In genomic region chr1:68255301-68255700, GRCh38 we compare ENCODE assay signal across 18 cellular contexts. TPM values are rescaled to one million over a fixed set of nuclear protein-coding genes. Genes with fewer than 3 reads are reported as not detected.
DNase-seq lines count a peak whose midpoint lies in the region; ATAC-seq, FAIRE-seq and TF ChIP-seq lines count a peak whose summit lies in the region.
"Had no signal": no experiment of that assay in that cellular context is flagged by ENCODE, and none has a peak within 500 bp of the region (broad histone marks: within the 10 kb centered on the region; RNA-seq: fewer than 3 reads in every experiment).

No MANE protein-coding gene starts in this region.

- in situ Hi-C loops in HepG2 (cut with HindIII; ENCODE audit: extremely low pct_ligation_motif_present, low pct_unique_long_range_greater_than_20kb), result no loop called here

- POLR2A ChIA-PET in HepG2 (lab: Yijun Ruan, JAX), result no interaction called here

- H3K79me2 ChIP-seq in HepG2 (ENCODE audit: insufficient read depth, low read length), result no peaks in the 10 kb centered on the region

- TF ChIP-seq POLR2A in HepG2 (IDR thresholded peaks at IDR 0.05; ENCODE audit: insufficient read depth in 1 of 2, low read depth in 2 of 2, low read length in 2 of 2) (no peak), right lobe of liver (IDR thresholded peaks at IDR 0.05) (no peak)

- H3K27ac ChIP-seq in HepG2 (ENCODE audit: extremely low read length, insufficient read depth, low read length) (no peak overlapping the region), right lobe of liver (no peak overlapping the region), left ventricle myocardium inferior (replicated peaks) (no peak overlapping the region)

- no peak overlapping the region for H3K4me3 ChIP-seq in HepG2 (replicated peaks in 1 of 3; ENCODE audit: insufficient read depth in 1 of 3, low read depth in 2 of 3, low read length in 3 of 3)
- no peak overlapping the region for H3K4me3 ChIP-seq in right lobe of liver
- no peak overlapping the region for H3K4me3 ChIP-seq in left ventricle myocardium inferior

- TF ChIP-seq RAD21 in HepG2 (CRISPR knock-in tag; IDR thresholded peaks at IDR 0.05), result no peak

- no peak overlapping the region for H3K9ac ChIP-seq in HepG2 (ENCODE audit: insufficient read depth, low read depth, low read length)

- H3K9me3 ChIP-seq in HepG2 (ENCODE audit: low read length) (no peaks in the 10 kb centered on the region), right lobe of liver (no peaks in the 10 kb centered on the region), left ventricle myocardium inferior (replicated peaks) (peaks cover 17% of the 10 kb centered on the region)

- no TSS peak for BruUV-seq in HepG2 (replicated peaks; lab: Mats Ljungman, UMichigan)

- TF ChIP-seq EP300 in HepG2 (IDR thresholded peaks at IDR 0.05; ENCODE audit: low read depth in 2 of 2, low read length in 2 of 2) (no peak), HepG2 (CRISPR knock-in tag; IDR thresholded peaks at IDR 0.05; ENCODE audit: borderline replicate concordance) (no peak)

- no peaks in the 10 kb centered on the region for H3K36me3 ChIP-seq in HepG2 (replicated peaks in 1 of 2; ENCODE audit: control insufficient read depth in 1 of 2, insufficient read depth in 2 of 2, low read length in 2 of 2)
- no peaks in the 10 kb centered on the region for H3K36me3 ChIP-seq in right lobe of liver
- no peaks in the 10 kb centered on the region for H3K36me3 ChIP-seq in left ventricle myocardium inferior

- CTCF ChIA-PET in HepG2 (lab: Yijun Ruan, JAX; ENCODE audit: low intra/inter-chr PET ratio, low total read pairs), result no interaction called here

- intact Hi-C loops in HepG2 (cut with micrococcal nuclease; ENCODE audit: unreplicated experiment), result no loop called here
- intact Hi-C loops in right lobe of liver (cut with DNase I), result no loop called here
- intact Hi-C loops in left ventricle myocardium inferior (cut with micrococcal nuclease), result no loop called here

- no peaks in the 10 kb centered on the region for H3K4me1 ChIP-seq in HepG2 (ENCODE audit: insufficient read depth, low read length)
- H3K4me1 ChIP-seq in right lobe of liver, result no peaks in the 10 kb centered on the region
- no peaks in the 10 kb centered on the region for H3K4me1 ChIP-seq in left ventricle myocardium inferior

- no peak for FAIRE-seq in HepG2 (lab: Jason Lieb, UNC)
- FAIRE-seq: GM12891, HTR-8/SVneo had no signal

- ATAC-seq in HepG2 (no peak), right lobe of liver (no peak)
- ATAC-seq: HCT116 had no signal

- no peaks in the 10 kb centered on the region; a peak in 1 of 5 replicates for H3K27me3 ChIP-seq in HepG2 (ENCODE audit: control insufficient read depth in 1 of 2, insufficient read depth in 2 of 2, low read length in 2 of 2)
- H3K27me3 ChIP-seq in right lobe of liver, result no peaks in the 10 kb centered on the region
- H3K27me3 ChIP-seq in left ventricle myocardium inferior (ENCODE audit: low read depth), result no peaks in the 10 kb centered on the region

- no peak overlapping the region for H2AFZ ChIP-seq in HepG2 (ENCODE audit: low read length)

- DNase-seq in HepG2 (ENCODE audit: low spot score), result no peak
- DNase-seq in right lobe of liver, result no peak
- peak; percentile 53 for DNase-seq in SKM-1 treated with dmso at 0.1 percent for 144 hours (lab: John Stamatoyannopoulos, UW; ENCODE audit: unreplicated experiment)
- DNase-seq in fibroblast of peridontal ligament (ENCODE audit: extremely low read depth), result peak; percentile 33
- DNase-seq in NCI-H1930 (lab: John Stamatoyannopoulos, UW), result no peak
- DNase-seq in left ventricle myocardium inferior, result no peak
- DNase-seq in kidney tubule cell (ENCODE audit: low spot score), result no peak
- no peak for DNase-seq in NCI-H146 (lab: John Stamatoyannopoulos, UW)
- DNase-seq: 8988T, C1 segment of cervical spinal cord, KBM-7, NCI-H2029 treated with DMSO at 0.1 percent for 48 hours, NCI-H510A, NCI-H82, RPMI8226 had no signal

- no peak for TF ChIP-seq CTCF in HepG2 (CRISPR knock-in tag; IDR thresholded peaks at IDR 0.05)
- TF ChIP-seq CTCF in right lobe of liver (IDR thresholded peaks at IDR 0.05), result no peak
- TF ChIP-seq CTCF in left ventricle myocardium inferior (IDR thresholded peaks at IDR 0.05; ENCODE audit: borderline replicate concordance), result no peak

- 2% methylated on average over 3 of the region's 3 CpGs for WGBS in HepG2 (ENCODE audit: low lambda C conversion rate)
- 65% methylated on average over 3 of the region's 3 CpGs for WGBS in right lobe of liver (ENCODE audit: insufficient coverage, low coverage, low lambda C conversion rate, missing lambda C conversion rate)

- H4K20me1 ChIP-seq in HepG2 (ENCODE audit: insufficient read depth, low read length), result no peaks in the 10 kb centered on the region

- H3K4me2 ChIP-seq in HepG2 (ENCODE audit: low read depth, low read length), result no peak overlapping the region

TF ChIP-seq in HepG2, 621 proteins besides CTCF, POLR2A, EP300 and RAD21:
- TF ChIP-seq NR2F2 (IDR thresholded peaks at IDR 0.05; ENCODE audit: borderline replicate concordance, low read depth) (no peak), CEBPB (IDR thresholded peaks at IDR 0.05; ENCODE audit: borderline replicate concordance, low read depth, low read length) (peak; percentile 35)

RNA-seq across cellular contexts. Expression of gene WLS, which starts 23.0 kb away (rescaled TPM):
- total RNA-seq in HepG2 (2016; rRNA removed; fragmentation: Illumina TruSeq; extraction: Trizol) (not detected in 2 replicates), right lobe of liver (10 to 100 TPM in 5 of 6 experiments, 1 to 10 TPM in 1; 9.3 to 36.0 (median 25.8) TPM), left ventricle myocardium inferior (113 TPM)
- total RNA-seq in HepG2 (2016; cell fraction: cytosol; rRNA removed; fragmentation: Illumina TruSeq; extraction: Trizol; ENCODE audit: low read depth), result not detected in 2 replicates
- not detected in 2 replicates for total RNA-seq in HepG2 (2016; cell fraction: insoluble cytoplasmic fraction; rRNA removed; fragmentation: Illumina TruSeq; extraction: Trizol)
- not detected in 2 replicates for total RNA-seq in HepG2 (2016; cell fraction: membrane; rRNA removed; fragmentation: Illumina TruSeq; extraction: Trizol)
- total RNA-seq in HepG2 (2016; cell fraction: nucleus; rRNA removed; fragmentation: Illumina TruSeq; extraction: Trizol), result not detected in 2 replicates
- 0.20 TPM in 1 of 2 replicates, not detected in the other for polyA plus RNA-seq in HepG2 (2011; rRNA removed)
- 0.08 TPM in 1 of 2 replicates, not detected in the other for polyA plus RNA-seq in HepG2 (2011; cell fraction: cytosol; rRNA removed)
- not detected in 2 replicates for polyA plus RNA-seq in HepG2 (2011; cell fraction: nucleus; rRNA removed)
- 0.05 TPM in 1 of 2 replicates, not detected in the other for polyA plus RNA-seq in HepG2 (2012)
- not detected in 2 replicates for polyA plus RNA-seq in HepG2 (2016; cell fraction: cytosol; fragmentation: Illumina TruSeq; extraction: Trizol; ENCODE audit: low read depth)
- polyA plus RNA-seq in HepG2 (2016; cell fraction: insoluble cytoplasmic fraction; fragmentation: Illumina TruSeq; extraction: Trizol; ENCODE audit: low read depth), result not detected in 2 replicates
- not detected in 2 replicates for polyA plus RNA-seq in HepG2 (2016; cell fraction: membrane; fragmentation: Illumina TruSeq; extraction: Trizol; ENCODE audit: low read depth)
- polyA plus RNA-seq in HepG2 (2016; cell fraction: nucleus; fragmentation: Illumina TruSeq; extraction: Trizol; ENCODE audit: insufficient read depth, low read depth), result not detected in 2 replicates
- polyA minus RNA-seq in HepG2 (2011; rRNA and poly(A)+ RNA removed; ENCODE audit: low replicate concordance), result 99.6 TPM in 1 of 2 replicates, not detected in the other
- polyA minus RNA-seq in HepG2 (2011; cell fraction: cytosol; rRNA and poly(A)+ RNA removed), result 0.88 and 0.99 TPM in 2 replicates
- polyA minus RNA-seq in HepG2 (2011; cell fraction: nucleus; rRNA and poly(A)+ RNA removed), result 0.77 TPM in 1 of 2 replicates, not detected in the other

Comparison
In these comparisons a context has a peak if more than half of its experiments do, and no peak if none do; other contexts are left out.
1. RNA of gene WLS, which starts 23.0 kb away (total RNA-seq): 113 TPM in left ventricle myocardium inferior (single experiment) and 9.3 to 36.0 TPM in right lobe of liver; not detected in HepG2; every median in the first group is over 4 times any median in the second.
2. DNase-seq: peak in SKM-1 treated with dmso at 0.1 percent for 144 hours (single experiment) and fibroblast of peridontal ligament (single experiment); none in HepG2 (single experiment), right lobe of liver (0 of 3), NCI-H1930 (0 of 2), left ventricle myocardium inferior (single experiment), kidney tubule cell (single experiment) and NCI-H146 (single experiment).